ENCODE assay signal across 10 cellular contexts in genomic region chr10:30999084-30999712, GRCh38. TPM values are rescaled to one million over a fixed set of nuclear protein-coding genes. Genes with fewer than 3 reads are reported as not detected.
A peak's percentile ranks its signal among the peaks of the same experiment; 100 is the strongest.
DNase-seq lines count a peak whose midpoint lies in the region; ATAC-seq and TF ChIP-seq lines count a peak whose summit lies in the region.
"Had no signal": no experiment of that assay in that cellular context is flagged by ENCODE, and none has a peak within 500 bp of the region (broad histone marks: within the 10 kb centered on the region; RNA-seq: fewer than 3 reads in every experiment).

No MANE protein-coding gene starts in this region.

- H3K27me3 Mint-ChIP-seq in activated T-cell treated with anti-CD3 and anti-CD28 coated beads, Interleukin-2, amount 50 U/mL, for 24 hours = no peaks in the 10 kb centered on the region
- H3K27me3 Mint-ChIP-seq in activated CD4-positive, alpha-beta memory T cell treated with anti-CD3 and anti-CD28 coated beads, Interleukin-2, amount 10 ng/mL, durations not matched to agents 7 days and 5 days = no peaks in the 10 kb centered on the region

- H3K27ac Mint-ChIP-seq in activated T-cell treated with anti-CD3 and anti-CD28 coated beads, Interleukin-2, amount 50 U/mL, for 24 hours = peak overlapping the region; percentile 82
- H3K27ac Mint-ChIP-seq in activated CD4-positive, alpha-beta memory T cell treated with anti-CD3 and anti-CD28 coated beads, Interleukin-2, amount 10 ng/mL, durations not matched to agents 7 days and 5 days = peak overlapping the region; percentile 80

- H3K27ac ChIP-seq in right atrium auricular region = peak overlapping the region; percentile 44 to 58
- peak overlapping the region; percentile 14 to 45 for H3K27ac ChIP-seq in thoracic aorta
- H3K27ac ChIP-seq: C4-2B had no signal

- H3K36me3 ChIP-seq in right atrium auricular region (no peaks in the 10 kb centered on the region), thoracic aorta (no peaks in the 10 kb centered on the region)

- ATAC-seq in thoracic aorta (ENCODE audit: insufficient number of reproducible peaks, low FRiP score, low read depth) (no peak), HG02623 (IDR thresholded peaks at IDR 0.05; ENCODE audit: unreplicated experiment) (no peak)

- peaks cover 6% of the 10 kb centered on the region for H3K9me3 Mint-ChIP-seq in activated T-cell treated with anti-CD3 and anti-CD28 coated beads, Interleukin-2, amount 50 U/mL, for 24 hours
- H3K9me3 Mint-ChIP-seq in activated CD4-positive, alpha-beta memory T cell treated with anti-CD3 and anti-CD28 coated beads, Interleukin-2, amount 10 ng/mL, durations not matched to agents 7 days and 5 days = peaks cover 9% of the 10 kb centered on the region

- POLR2A ChIA-PET in activated CD4-positive, alpha-beta memory T cell treated with anti-CD3 and anti-CD28 coated beads, Interleukin-2, amount 10 ng/mL, durations not matched to agents 7 days and 5 days (lab: Charles Lee) = interaction anchor here (1.1 to 3.7 kb wide), 6 partner anchors 9 to 319 kb away, joined by 4 to 37 read pairs (median 7); partner anchors contain the start of gene ZNF438

- H3K9me3 ChIP-seq in right atrium auricular region = peaks cover 0 to 6% of the 10 kb centered on the region in 2 donors
- no peaks in the 10 kb centered on the region for H3K9me3 ChIP-seq in thoracic aorta

- H3K36me3 Mint-ChIP-seq in activated T-cell treated with anti-CD3 and anti-CD28 coated beads, Interleukin-2, amount 50 U/mL, for 24 hours (ENCODE audit: low read depth) = peaks cover 11% of the 10 kb centered on the region
- peaks cover 29% of the 10 kb centered on the region for H3K36me3 Mint-ChIP-seq in activated CD4-positive, alpha-beta memory T cell treated with anti-CD3 and anti-CD28 coated beads, Interleukin-2, amount 10 ng/mL, durations not matched to agents 7 days and 5 days (ENCODE audit: low read depth)

- DNase-seq in activated T-cell treated with anti-CD3 and anti-CD28 coated beads, Interleukin-2, amount 50 U/mL, for 24 hours = no peak
- no peak for DNase-seq in activated T-cell treated with anti-CD3 and anti-CD28 coated beads, Interleukin-2, amount 50 U/mL, for 48 hours
- DNase-seq in activated CD4-positive, alpha-beta memory T cell treated with anti-CD3 and anti-CD28 coated beads, Interleukin-2, amount 10 ng/mL, durations not matched to agents 7 days and 5 days = peak; percentile 22
- DNase-seq in right atrium auricular region (ENCODE audit: low spot score) = no peak
- no peak for DNase-seq in thoracic aorta (ENCODE audit: low spot score)
- no peak for DNase-seq in HUDEP-2 (lab: John Stamatoyannopoulos, UW; ENCODE audit: unreplicated experiment in 76 of 76)
- no peak for DNase-seq in AG08396 (ENCODE audit: low spot score)
- DNase-seq: activated CD4-positive, CD25-positive, alpha-beta regulatory T cell treated with anti-CD3 and anti-CD28 coated beads, Interleukin-2, amount 50 U/mL, for 72 hours had no signal

- CTCF ChIA-PET in activated CD4-positive, alpha-beta memory T cell treated with anti-CD3 and anti-CD28 coated beads, Interleukin-2, amount 10 ng/mL, durations not matched to agents 7 days and 5 days (lab: Charles Lee) = interaction anchor here (0.6 to 3.1 kb wide), 7 partner anchors 10 to 338 kb away, joined by 3 to 25 read pairs (median 5); partner anchors contain the start of gene ZNF438

- peaks cover 0 to 17% of the 10 kb centered on the region in 2 donors for H3K4me1 ChIP-seq in right atrium auricular region
- H3K4me1 ChIP-seq in thoracic aorta (ENCODE audit: control insufficient read depth in 1 of 2, low read depth in 2 of 2) = peaks cover 10 to 40% of the 10 kb centered on the region in 2 donors

- H3K27me3 ChIP-seq in right atrium auricular region (no peaks in the 10 kb centered on the region), thoracic aorta (replicated peaks; ENCODE audit: insufficient read depth) (no peaks in the 10 kb centered on the region)

- peaks cover 39% of the 10 kb centered on the region for H3K4me1 Mint-ChIP-seq in activated T-cell treated with anti-CD3 and anti-CD28 coated beads, Interleukin-2, amount 50 U/mL, for 24 hours (ENCODE audit: low read depth)
- peaks cover 46% of the 10 kb centered on the region for H3K4me1 Mint-ChIP-seq in activated CD4-positive, alpha-beta memory T cell treated with anti-CD3 and anti-CD28 coated beads, Interleukin-2, amount 10 ng/mL, durations not matched to agents 7 days and 5 days

- peak overlapping the region; percentile 69 for H3K4me3 Mint-ChIP-seq in activated T-cell treated with anti-CD3 and anti-CD28 coated beads, Interleukin-2, amount 50 U/mL, for 24 hours
- peak overlapping the region; percentile 74 for H3K4me3 Mint-ChIP-seq in activated CD4-positive, alpha-beta memory T cell treated with anti-CD3 and anti-CD28 coated beads, Interleukin-2, amount 10 ng/mL, durations not matched to agents 7 days and 5 days

- H3K4me3 ChIP-seq in right atrium auricular region (peak overlapping the region in 1 of 2 donors; percentile 0), thoracic aorta (peak overlapping the region; percentile 58)

- no peak for TF ChIP-seq CTCF in right atrium auricular region (IDR thresholded peaks at IDR 0.05)
- no peak for TF ChIP-seq CTCF in thoracic aorta (IDR thresholded peaks at IDR 0.05)

RNA-seq across cellular contexts. Expression of gene ZNF438, which starts 32.5 kb away (rescaled TPM):
- total RNA-seq in activated CD4-positive, alpha-beta memory T cell treated with anti-CD3 and anti-CD28 coated beads, Interleukin-2, amount 10 ng/mL, durations not matched to agents 7 days and 5 days = 1 to 10 TPM; 6.3 to 6.5 TPM
- total RNA-seq in right atrium auricular region = 10 to 100 TPM; 13.4 to 14.5 TPM
- 10 to 100 TPM; 10.6 to 14.5 TPM for total RNA-seq in thoracic aorta
